In the genomic region with DNA sequence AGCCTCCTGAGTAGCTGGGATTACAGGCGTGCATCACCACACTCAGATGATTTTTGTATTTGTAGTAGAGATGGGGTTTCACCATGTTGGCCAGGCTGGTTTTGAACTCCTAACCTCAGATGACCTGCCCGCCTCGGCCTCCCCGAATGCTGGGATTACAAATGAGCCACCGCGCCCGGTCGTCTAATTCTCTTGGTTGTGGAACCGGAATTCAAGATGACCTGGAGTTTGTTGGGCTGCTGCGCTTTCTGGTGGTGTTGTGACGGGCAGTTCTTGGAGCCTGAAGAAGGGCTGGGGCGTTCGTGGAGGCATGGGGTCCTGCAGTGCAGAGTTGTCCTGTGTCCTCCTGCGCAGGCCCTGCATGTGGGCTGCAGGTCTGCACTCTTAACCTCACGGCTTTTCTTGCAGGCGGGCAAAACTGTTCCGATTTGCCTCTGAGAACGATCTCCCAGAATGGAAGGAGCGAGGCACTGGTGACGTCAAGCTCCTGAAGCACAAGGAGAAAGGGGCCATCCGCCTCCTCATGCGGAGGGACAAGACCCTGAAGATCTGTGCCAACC, we compare ENCODE assay signal across 1 cellular context.
A peak's percentile ranks its signal among the peaks of the same experiment; 100 is the strongest.
TF ChIP-seq lines count a peak whose summit lies in the region.

No MANE protein-coding gene starts in this region.

TF ChIP-seq in K562, 482 proteins besides CTCF, POLR2A, EP300 and RAD21 (continues in another document):
- TF ChIP-seq YBX1 (IDR thresholded peaks at IDR 0.05) (no peak), ZNF232 (CRISPR knock-in tag; IDR thresholded peaks at IDR 0.05) (no peak), ZNF780A (CRISPR knock-in tag; IDR thresholded peaks at IDR 0.05) (no peak), NEUROD1 (IDR thresholded peaks at IDR 0.05; ENCODE audit: borderline replicate concordance, low read depth, low read length, partially characterized antibody) (no peak), GABPB1 (CRISPR knock-in tag; IDR thresholded peaks at IDR 0.05) (no peak), TEAD2 (tag; IDR thresholded peaks at IDR 0.05) (no peak), ZNF584 (CRISPR knock-in tag; IDR thresholded peaks at IDR 0.05; ENCODE audit: low read depth) (no peak), NR4A1 (CRISPR knock-in tag; IDR thresholded peaks at IDR 0.05) (0 out of 2 replicates have a peak, but pooled peaks have one; percentile 24), NR4A1 (tag; IDR thresholded peaks at IDR 0.05) (no peak), TFAM (CRISPR knock-in tag; conservative IDR thresholded peaks at IDR 0.05) (no peak), RBFOX2 (IDR thresholded peaks at IDR 0.05; ENCODE audit: low read depth, low read length) (peak; percentile 72), ZNF146 (CRISPR knock-in tag; IDR thresholded peaks at IDR 0.05; ENCODE audit: unreplicated experiment) (no peak), ATF7 (IDR thresholded peaks at IDR 0.05) (no peak), CHD2 (IDR thresholded peaks at IDR 0.05; ENCODE audit: low read depth, low read length) (no peak), SMARCC2 (IDR thresholded peaks at IDR 0.05; ENCODE audit: low read depth) (no peak), RCOR1 (IDR thresholded peaks at IDR 0.05; ENCODE audit: borderline replicate concordance in 1 of 2, low read depth in 2 of 2, low read length in 2 of 2) (no peak), NFIC (IDR thresholded peaks at IDR 0.05) (no peak), CBX2 (IDR thresholded peaks at IDR 0.05; ENCODE audit: insufficient read depth, low read length, poor library complexity, severe bottlenecking) (no peak), ZNF124 (CRISPR knock-in tag; IDR thresholded peaks at IDR 0.05) (no peak), ZNF785 (CRISPR knock-in tag; IDR thresholded peaks at IDR 0.05) (no peak), NCOA4 (IDR thresholded peaks at IDR 0.05; ENCODE audit: partially characterized antibody) (no peak), ZNF165 (CRISPR knock-in tag; IDR thresholded peaks at IDR 0.05; ENCODE audit: borderline replicate concordance) (0 out of 2 replicates have a peak, but pooled peaks have one; percentile 39), CBX5 (IDR thresholded peaks at IDR 0.05; ENCODE audit: borderline replicate concordance, low read depth) (no peak), ZNF583 (CRISPR knock-in tag; IDR thresholded peaks at IDR 0.05) (no peak), PML (IDR thresholded peaks at IDR 0.05; ENCODE audit: low read length) (0 out of 2 replicates have a peak, but pooled peaks have one; percentile 42), BCOR (IDR thresholded peaks at IDR 0.05) (no peak), POLR2G (IDR thresholded peaks at IDR 0.05; ENCODE audit: low read depth, low read length) (0 out of 2 replicates have a peak, but pooled peaks have one; percentile 42), MXI1 (IDR thresholded peaks at IDR 0.05; ENCODE audit: low read depth, low read length) (no peak), SRSF7 (optimal IDR thresholded peaks at IDR 0.05; ENCODE audit: low read depth, low read length) (no peak), ZNF764 (CRISPR knock-in tag; IDR thresholded peaks at IDR 0.05; ENCODE audit: low read depth) (no peak), MCM7 (IDR thresholded peaks at IDR 0.05) (no peak), TSC22D4 (tag; IDR thresholded peaks at IDR 0.05) (0 out of 2 replicates have a peak, but pooled peaks have one; percentile 66), LCOR (CRISPR knock-in tag; IDR thresholded peaks at IDR 0.05) (no peak), PRMT5 (CRISPR knock-in tag; IDR thresholded peaks at IDR 0.05) (no peak), ZNF766 (CRISPR knock-in tag; conservative IDR thresholded peaks at IDR 0.05) (no peak), ZNF224 (CRISPR knock-in tag; IDR thresholded peaks at IDR 0.05) (no peak), FOXK2 (conservative IDR thresholded peaks at IDR 0.05 in 1 of 2, IDR thresholded peaks at IDR 0.05 in 1 of 2; ENCODE audit: low read depth in 2 of 2) (no peak), SP1 (CRISPR knock-in tag; IDR thresholded peaks at IDR 0.05) (no peak), ARNT (IDR thresholded peaks at IDR 0.05) (no peak), ZNF551 (CRISPR knock-in tag; IDR thresholded peaks at IDR 0.05) (no peak)
- TF ChIP-seq, protein P1, sequence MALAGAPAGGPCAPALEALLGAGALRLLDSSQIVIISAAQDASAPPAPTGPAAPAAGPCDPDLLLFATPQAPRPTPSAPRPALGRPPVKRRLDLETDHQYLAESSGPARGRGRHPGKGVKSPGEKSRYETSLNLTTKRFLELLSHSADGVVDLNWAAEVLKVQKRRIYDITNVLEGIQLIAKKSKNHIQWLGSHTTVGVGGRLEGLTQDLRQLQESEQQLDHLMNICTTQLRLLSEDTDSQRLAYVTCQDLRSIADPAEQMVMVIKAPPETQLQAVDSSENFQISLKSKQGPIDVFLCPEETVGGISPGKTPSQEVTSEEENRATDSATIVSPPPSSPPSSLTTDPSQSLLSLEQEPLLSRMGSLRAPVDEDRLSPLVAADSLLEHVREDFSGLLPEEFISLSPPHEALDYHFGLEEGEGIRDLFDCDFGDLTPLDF (CRISPR knock-in tag; IDR thresholded peaks at IDR 0.05) = no peak
- TF ChIP-seq, protein P2, sequence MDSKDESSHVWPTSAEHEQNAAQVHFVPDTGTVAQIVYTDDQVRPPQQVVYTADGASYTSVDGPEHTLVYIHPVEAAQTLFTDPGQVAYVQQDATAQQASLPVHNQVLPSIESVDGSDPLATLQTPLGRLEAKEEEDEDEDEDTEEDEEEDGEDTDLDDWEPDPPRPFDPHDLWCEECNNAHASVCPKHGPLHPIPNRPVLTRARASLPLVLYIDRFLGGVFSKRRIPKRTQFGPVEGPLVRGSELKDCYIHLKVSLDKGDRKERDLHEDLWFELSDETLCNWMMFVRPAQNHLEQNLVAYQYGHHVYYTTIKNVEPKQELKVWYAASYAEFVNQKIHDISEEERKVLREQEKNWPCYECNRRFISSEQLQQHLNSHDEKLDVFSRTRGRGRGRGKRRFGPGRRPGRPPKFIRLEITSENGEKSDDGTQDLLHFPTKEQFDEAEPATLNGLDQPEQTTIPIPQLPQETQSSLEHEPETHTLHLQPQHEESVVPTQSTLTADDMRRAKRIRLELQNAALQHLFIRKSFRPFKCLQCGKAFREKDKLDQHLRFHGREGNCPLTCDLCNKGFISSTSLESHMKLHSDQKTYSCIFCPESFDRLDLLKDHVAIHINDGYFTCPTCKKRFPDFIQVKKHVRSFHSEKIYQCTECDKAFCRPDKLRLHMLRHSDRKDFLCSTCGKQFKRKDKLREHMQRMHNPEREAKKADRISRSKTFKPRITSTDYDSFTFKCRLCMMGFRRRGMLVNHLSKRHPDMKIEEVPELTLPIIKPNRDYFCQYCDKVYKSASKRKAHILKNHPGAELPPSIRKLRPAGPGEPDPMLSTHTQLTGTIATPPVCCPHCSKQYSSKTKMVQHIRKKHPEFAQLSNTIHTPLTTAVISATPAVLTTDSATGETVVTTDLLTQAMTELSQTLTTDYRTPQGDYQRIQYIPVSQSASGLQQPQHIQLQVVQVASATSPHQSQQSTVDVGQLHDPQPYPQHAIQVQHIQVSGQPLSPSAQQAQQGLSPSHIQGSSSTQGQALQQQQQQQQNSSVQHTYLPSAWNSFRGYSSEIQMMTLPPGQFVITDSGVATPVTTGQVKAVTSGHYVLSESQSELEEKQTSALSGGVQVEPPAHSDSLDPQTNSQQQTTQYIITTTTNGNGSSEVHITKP (IDR thresholded peaks at IDR 0.05; ENCODE audit: partially characterized antibody) = no peak
- TF ChIP-seq, protein P3, sequence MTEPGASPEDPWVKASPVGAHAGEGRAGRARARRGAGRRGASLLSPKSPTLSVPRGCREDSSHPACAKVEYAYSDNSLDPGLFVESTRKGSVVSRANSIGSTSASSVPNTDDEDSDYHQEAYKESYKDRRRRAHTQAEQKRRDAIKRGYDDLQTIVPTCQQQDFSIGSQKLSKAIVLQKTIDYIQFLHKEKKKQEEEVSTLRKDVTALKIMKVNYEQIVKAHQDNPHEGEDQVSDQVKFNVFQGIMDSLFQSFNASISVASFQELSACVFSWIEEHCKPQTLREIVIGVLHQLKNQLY (CRISPR knock-in tag; conservative IDR thresholded peaks at IDR 0.05) = no peak; a peak in 1 of 4 replicates
- TF ChIP-seq, protein P4, sequence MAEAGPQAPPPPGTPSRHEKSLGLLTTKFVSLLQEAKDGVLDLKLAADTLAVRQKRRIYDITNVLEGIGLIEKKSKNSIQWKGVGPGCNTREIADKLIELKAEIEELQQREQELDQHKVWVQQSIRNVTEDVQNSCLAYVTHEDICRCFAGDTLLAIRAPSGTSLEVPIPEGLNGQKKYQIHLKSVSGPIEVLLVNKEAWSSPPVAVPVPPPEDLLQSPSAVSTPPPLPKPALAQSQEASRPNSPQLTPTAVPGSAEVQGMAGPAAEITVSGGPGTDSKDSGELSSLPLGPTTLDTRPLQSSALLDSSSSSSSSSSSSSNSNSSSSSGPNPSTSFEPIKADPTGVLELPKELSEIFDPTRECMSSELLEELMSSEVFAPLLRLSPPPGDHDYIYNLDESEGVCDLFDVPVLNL (CRISPR knock-in tag; IDR thresholded peaks at IDR 0.05; ENCODE audit: low read depth) = no peak
- TF ChIP-seq, protein P5, sequence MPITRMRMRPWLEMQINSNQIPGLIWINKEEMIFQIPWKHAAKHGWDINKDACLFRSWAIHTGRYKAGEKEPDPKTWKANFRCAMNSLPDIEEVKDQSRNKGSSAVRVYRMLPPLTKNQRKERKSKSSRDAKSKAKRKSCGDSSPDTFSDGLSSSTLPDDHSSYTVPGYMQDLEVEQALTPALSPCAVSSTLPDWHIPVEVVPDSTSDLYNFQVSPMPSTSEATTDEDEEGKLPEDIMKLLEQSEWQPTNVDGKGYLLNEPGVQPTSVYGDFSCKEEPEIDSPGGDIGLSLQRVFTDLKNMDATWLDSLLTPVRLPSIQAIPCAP (CRISPR knock-in tag; IDR thresholded peaks at IDR 0.05; ENCODE audit: borderline replicate concordance) = no peak
- TF ChIP-seq, protein P6, sequence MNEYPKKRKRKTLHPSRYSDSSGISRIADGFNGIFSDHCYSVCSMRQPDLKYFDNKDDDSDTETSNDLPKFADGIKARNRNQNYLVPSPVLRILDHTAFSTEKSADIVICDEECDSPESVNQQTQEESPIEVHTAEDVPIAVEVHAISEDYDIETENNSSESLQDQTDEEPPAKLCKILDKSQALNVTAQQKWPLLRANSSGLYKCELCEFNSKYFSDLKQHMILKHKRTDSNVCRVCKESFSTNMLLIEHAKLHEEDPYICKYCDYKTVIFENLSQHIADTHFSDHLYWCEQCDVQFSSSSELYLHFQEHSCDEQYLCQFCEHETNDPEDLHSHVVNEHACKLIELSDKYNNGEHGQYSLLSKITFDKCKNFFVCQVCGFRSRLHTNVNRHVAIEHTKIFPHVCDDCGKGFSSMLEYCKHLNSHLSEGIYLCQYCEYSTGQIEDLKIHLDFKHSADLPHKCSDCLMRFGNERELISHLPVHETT (CRISPR knock-in tag; conservative IDR thresholded peaks at IDR 0.05 in 1 of 2, IDR thresholded peaks at IDR 0.05 in 1 of 2) = no peak
- TF ChIP-seq, protein P7, sequence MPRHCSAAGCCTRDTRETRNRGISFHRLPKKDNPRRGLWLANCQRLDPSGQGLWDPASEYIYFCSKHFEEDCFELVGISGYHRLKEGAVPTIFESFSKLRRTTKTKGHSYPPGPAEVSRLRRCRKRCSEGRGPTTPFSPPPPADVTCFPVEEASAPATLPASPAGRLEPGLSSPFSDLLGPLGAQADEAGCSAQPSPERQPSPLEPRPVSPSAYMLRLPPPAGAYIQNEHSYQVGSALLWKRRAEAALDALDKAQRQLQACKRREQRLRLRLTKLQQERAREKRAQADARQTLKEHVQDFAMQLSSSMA (CRISPR knock-in tag; IDR thresholded peaks at IDR 0.05) = no peak
- TF ChIP-seq, protein P8, sequence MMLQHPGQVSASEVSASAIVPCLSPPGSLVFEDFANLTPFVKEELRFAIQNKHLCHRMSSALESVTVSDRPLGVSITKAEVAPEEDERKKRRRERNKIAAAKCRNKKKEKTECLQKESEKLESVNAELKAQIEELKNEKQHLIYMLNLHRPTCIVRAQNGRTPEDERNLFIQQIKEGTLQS (IDR thresholded peaks at IDR 0.05) = no peak
- TF ChIP-seq, protein P8 (CRISPR knock-in tag; conservative IDR thresholded peaks at IDR 0.05) = no peak
- TF ChIP-seq, protein P9, sequence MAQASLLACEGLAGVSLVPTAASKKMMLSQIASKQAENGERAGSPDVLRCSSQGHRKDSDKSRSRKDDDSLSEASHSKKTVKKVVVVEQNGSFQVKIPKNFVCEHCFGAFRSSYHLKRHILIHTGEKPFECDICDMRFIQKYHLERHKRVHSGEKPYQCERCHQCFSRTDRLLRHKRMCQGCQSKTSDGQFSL (CRISPR knock-in tag; IDR thresholded peaks at IDR 0.05) = no peak
- TF ChIP-seq, protein P9 (tag; IDR thresholded peaks at IDR 0.05) = peak in 1 of 2 experiments; percentile 20; a peak in 1 of 4 replicates
- TF ChIP-seq, protein P10, sequence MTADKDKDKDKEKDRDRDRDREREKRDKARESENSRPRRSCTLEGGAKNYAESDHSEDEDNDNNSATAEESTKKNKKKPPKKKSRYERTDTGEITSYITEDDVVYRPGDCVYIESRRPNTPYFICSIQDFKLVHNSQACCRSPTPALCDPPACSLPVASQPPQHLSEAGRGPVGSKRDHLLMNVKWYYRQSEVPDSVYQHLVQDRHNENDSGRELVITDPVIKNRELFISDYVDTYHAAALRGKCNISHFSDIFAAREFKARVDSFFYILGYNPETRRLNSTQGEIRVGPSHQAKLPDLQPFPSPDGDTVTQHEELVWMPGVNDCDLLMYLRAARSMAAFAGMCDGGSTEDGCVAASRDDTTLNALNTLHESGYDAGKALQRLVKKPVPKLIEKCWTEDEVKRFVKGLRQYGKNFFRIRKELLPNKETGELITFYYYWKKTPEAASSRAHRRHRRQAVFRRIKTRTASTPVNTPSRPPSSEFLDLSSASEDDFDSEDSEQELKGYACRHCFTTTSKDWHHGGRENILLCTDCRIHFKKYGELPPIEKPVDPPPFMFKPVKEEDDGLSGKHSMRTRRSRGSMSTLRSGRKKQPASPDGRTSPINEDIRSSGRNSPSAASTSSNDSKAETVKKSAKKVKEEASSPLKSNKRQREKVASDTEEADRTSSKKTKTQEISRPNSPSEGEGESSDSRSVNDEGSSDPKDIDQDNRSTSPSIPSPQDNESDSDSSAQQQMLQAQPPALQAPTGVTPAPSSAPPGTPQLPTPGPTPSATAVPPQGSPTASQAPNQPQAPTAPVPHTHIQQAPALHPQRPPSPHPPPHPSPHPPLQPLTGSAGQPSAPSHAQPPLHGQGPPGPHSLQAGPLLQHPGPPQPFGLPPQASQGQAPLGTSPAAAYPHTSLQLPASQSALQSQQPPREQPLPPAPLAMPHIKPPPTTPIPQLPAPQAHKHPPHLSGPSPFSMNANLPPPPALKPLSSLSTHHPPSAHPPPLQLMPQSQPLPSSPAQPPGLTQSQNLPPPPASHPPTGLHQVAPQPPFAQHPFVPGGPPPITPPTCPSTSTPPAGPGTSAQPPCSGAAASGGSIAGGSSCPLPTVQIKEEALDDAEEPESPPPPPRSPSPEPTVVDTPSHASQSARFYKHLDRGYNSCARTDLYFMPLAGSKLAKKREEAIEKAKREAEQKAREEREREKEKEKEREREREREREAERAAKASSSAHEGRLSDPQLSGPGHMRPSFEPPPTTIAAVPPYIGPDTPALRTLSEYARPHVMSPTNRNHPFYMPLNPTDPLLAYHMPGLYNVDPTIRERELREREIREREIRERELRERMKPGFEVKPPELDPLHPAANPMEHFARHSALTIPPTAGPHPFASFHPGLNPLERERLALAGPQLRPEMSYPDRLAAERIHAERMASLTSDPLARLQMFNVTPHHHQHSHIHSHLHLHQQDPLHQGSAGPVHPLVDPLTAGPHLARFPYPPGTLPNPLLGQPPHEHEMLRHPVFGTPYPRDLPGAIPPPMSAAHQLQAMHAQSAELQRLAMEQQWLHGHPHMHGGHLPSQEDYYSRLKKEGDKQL (CRISPR knock-in tag; IDR thresholded peaks at IDR 0.05; ENCODE audit: borderline replicate concordance) = no peak
